Comparison of ENCODE assay signal across 18 cellular contexts in genomic region chr7:33055147-33055546, GRCh38. TPM values are rescaled to one million over a fixed set of nuclear protein-coding genes. Genes with fewer than 3 reads are reported as not detected.
DNase-seq lines count a peak whose midpoint lies in the region; ATAC-seq, FAIRE-seq and TF ChIP-seq lines count a peak whose summit lies in the region.
"Had no signal": no experiment of that assay in that cellular context is flagged by ENCODE, and none has a peak within 500 bp of the region (broad histone marks: within the 10 kb centered on the region; RNA-seq: fewer than 3 reads in every experiment).

No MANE protein-coding gene starts in this region.

- H3K4me3 ChIP-seq in osteoblast (ENCODE audit: insufficient read depth, low read length) (no peak overlapping the region), kidney (ENCODE audit: low read length in 2 of 2) (peak overlapping the region in 1 of 2 donors; percentile 20), Karpas-422 (ENCODE audit: low read length) (no peak overlapping the region)

- H3K4me1 ChIP-seq in osteoblast (ENCODE audit: insufficient read depth, low read length) (peaks cover 2% of the 10 kb centered on the region), kidney (ENCODE audit: control insufficient read depth in 1 of 2, insufficient read depth in 1 of 2, low read depth in 1 of 2, low read length in 2 of 2) (peaks cover 3 to 7% of the 10 kb centered on the region in 2 donors), Karpas-422 (ENCODE audit: low read length) (peaks cover 49% of the 10 kb centered on the region)

- no peaks in the 10 kb centered on the region for H3K9me2 ChIP-seq in Karpas-422 (replicated peaks; ENCODE audit: insufficient read depth, low read length)

- H3K27me3 ChIP-seq in osteoblast (ENCODE audit: insufficient read depth, low read length) (no peaks in the 10 kb centered on the region), Karpas-422 (ENCODE audit: low read length) (no peaks in the 10 kb centered on the region)

- H4K20me1 ChIP-seq in osteoblast (ENCODE audit: insufficient read depth, low read length) (peaks cover 3% of the 10 kb centered on the region), Karpas-422 (ENCODE audit: insufficient read depth, low read depth, low read length) (peaks cover 12% of the 10 kb centered on the region; the same call in 1 of the 2 replicates)

- FAIRE-seq in kidney (lab: Jason Lieb, UNC): no peak
- FAIRE-seq: HTR-8/SVneo had no signal

- peak overlapping the region; percentile 90 for H3K27ac Mint-ChIP-seq in activated naive CD4-positive, alpha-beta T cell treated with anti-CD3 and anti-CD28 coated beads, Interleukin-2, amount 50 U/mL, for 24 hours
- H3K27ac Mint-ChIP-seq in activated T-helper 17 cell treated with anti-CD3 and anti-CD28 coated beads, Interleukin-2, amount 50 U/mL, for 72 hours: peak overlapping the region; percentile 59
- H3K27ac Mint-ChIP-seq: stimulated activated memory B cell treated with anti-CD40 and anti-IgM and Interleukin-4, amounts not matched to agents 10 μg/mL and 1 μg/mL and 100 μg/mL, for 72 hours had no signal

- peaks cover 89% of the 10 kb centered on the region for H3K4me1 Mint-ChIP-seq in activated naive CD4-positive, alpha-beta T cell treated with anti-CD3 and anti-CD28 coated beads, Interleukin-2, amount 50 U/mL, for 24 hours
- peaks cover 25% of the 10 kb centered on the region for H3K4me1 Mint-ChIP-seq in activated T-helper 17 cell treated with anti-CD3 and anti-CD28 coated beads, Interleukin-2, amount 50 U/mL, for 72 hours

- no peak overlapping the region for H2AFZ ChIP-seq in osteoblast (ENCODE audit: low read length)
- H2AFZ ChIP-seq in Karpas-422 (ENCODE audit: low read length): no peak overlapping the region

- peaks cover 93% of the 10 kb centered on the region for H3K79me2 ChIP-seq in osteoblast (ENCODE audit: insufficient read depth, low read length)
- H3K79me2 ChIP-seq in Karpas-422 (ENCODE audit: low read length): peaks cover 94% of the 10 kb centered on the region

- peaks cover 4% of the 10 kb centered on the region for H3K36me3 Mint-ChIP-seq in activated naive CD4-positive, alpha-beta T cell treated with anti-CD3 and anti-CD28 coated beads, Interleukin-2, amount 50 U/mL, for 24 hours
- peaks cover 14% of the 10 kb centered on the region for H3K36me3 Mint-ChIP-seq in activated T-helper 17 cell treated with anti-CD3 and anti-CD28 coated beads, Interleukin-2, amount 50 U/mL, for 72 hours (ENCODE audit: low read depth)

- H3K9me3 ChIP-seq in osteoblast (ENCODE audit: low read depth, low read length) (no peaks in the 10 kb centered on the region), kidney (ENCODE audit: control insufficient read depth in 1 of 2, low read length in 2 of 2) (no peaks in the 10 kb centered on the region), Karpas-422 (ENCODE audit: low read length) (no peaks in the 10 kb centered on the region)

- no peak for DNase-seq in activated naive CD4-positive, alpha-beta T cell (lab: John Stamatoyannopoulos, UW)
- no peak for DNase-seq in left lobe of liver (ENCODE audit: low spot score)
- no peak for DNase-seq in osteoblast (ENCODE audit: insufficient read length, low spot score, missing footprints)
- DNase-seq in COR-L47 (lab: John Stamatoyannopoulos, UW): no peak
- no peak for DNase-seq in kidney
- no peak for DNase-seq in Karpas-422
- DNase-seq: activated CD8-positive, alpha-beta memory T cell treated with anti-CD3 and anti-CD28 coated beads, Interleukin-2, amount 10 ng/mL, durations not matched to agents 7 days and 5 days; activated effector memory CD4-positive, alpha-beta T cell treated with anti-CD3 and anti-CD28 coated beads, Interleukin-2, amount 50 U/mL, for 16 hours; effector memory CD4-positive, alpha-beta T cell; left cardiac atrium; NCI-H1105; NCI-H510A treated with DMSO at 0.1 percent for 48 hours; NK-92 treated with Interleukin-12 subunit alpha and Interleukin-12 subunit beta, amount 100 ng/mL, for 24 hours had no signal

- no peaks in the 10 kb centered on the region for H3K27me3 Mint-ChIP-seq in activated naive CD4-positive, alpha-beta T cell treated with anti-CD3 and anti-CD28 coated beads, Interleukin-2, amount 50 U/mL, for 24 hours
- H3K27me3 Mint-ChIP-seq in activated T-helper 17 cell treated with anti-CD3 and anti-CD28 coated beads, Interleukin-2, amount 50 U/mL, for 72 hours: no peaks in the 10 kb centered on the region
- H3K27me3 Mint-ChIP-seq: activated CD8-positive, alpha-beta memory T cell treated with anti-CD3 and anti-CD28 coated beads, Interleukin-2, amount 10 ng/mL, durations not matched to agents 7 days and 5 days; stimulated activated memory B cell treated with anti-CD40 and anti-IgM and Interleukin-4, amounts not matched to agents 10 μg/mL and 1 μg/mL and 100 μg/mL, for 72 hours had no signal

- no peak for TF ChIP-seq CTCF in osteoblast (IDR thresholded peaks at IDR 0.05; ENCODE audit: extremely low read depth, low read depth, low read length)
- TF ChIP-seq CTCF in kidney (IDR thresholded peaks at IDR 0.05; ENCODE audit: borderline replicate concordance, extremely low read depth, insufficient read depth): no peak

- no peak overlapping the region for H3K4me3 Mint-ChIP-seq in activated naive CD4-positive, alpha-beta T cell treated with anti-CD3 and anti-CD28 coated beads, Interleukin-2, amount 50 U/mL, for 24 hours
- peak overlapping the region; percentile 41 for H3K4me3 Mint-ChIP-seq in activated T-helper 17 cell treated with anti-CD3 and anti-CD28 coated beads, Interleukin-2, amount 50 U/mL, for 72 hours
- H3K4me3 Mint-ChIP-seq: activated CD8-positive, alpha-beta memory T cell treated with anti-CD3 and anti-CD28 coated beads, Interleukin-2, amount 10 ng/mL, durations not matched to agents 7 days and 5 days; stimulated activated memory B cell treated with anti-CD40 and anti-IgM and Interleukin-4, amounts not matched to agents 10 μg/mL and 1 μg/mL and 100 μg/mL, for 72 hours had no signal

- intact Hi-C loops in kidney (cut with DNase I): no loop called here

- no peaks in the 10 kb centered on the region for H3K9me3 Mint-ChIP-seq in activated naive CD4-positive, alpha-beta T cell treated with anti-CD3 and anti-CD28 coated beads, Interleukin-2, amount 50 U/mL, for 24 hours
- H3K9me3 Mint-ChIP-seq in activated T-helper 17 cell treated with anti-CD3 and anti-CD28 coated beads, Interleukin-2, amount 50 U/mL, for 72 hours: no peaks in the 10 kb centered on the region
- H3K9me3 Mint-ChIP-seq: stimulated activated memory B cell treated with anti-CD40 and anti-IgM and Interleukin-4, amounts not matched to agents 10 μg/mL and 1 μg/mL and 100 μg/mL, for 72 hours had no signal

- H3K4me2 ChIP-seq in osteoblast (ENCODE audit: insufficient read depth, low read length): no peak overlapping the region
- no peak overlapping the region for H3K4me2 ChIP-seq in Karpas-422 (ENCODE audit: low read depth, low read length, poor library complexity, severe bottlenecking)

- no peak for ATAC-seq in activated T-helper 17 cell treated with anti-CD3 and anti-CD28 coated beads, Interleukin-2, amount 50 U/mL, for 72 hours (replicated peaks)
- peak; percentile 53 for ATAC-seq in left lobe of liver
- ATAC-seq: left cardiac atrium; Panc1; stimulated activated memory B cell treated with anti-CD40 and anti-IgM and Interleukin-4, amounts not matched to agents 10 μg/mL and 1 μg/mL and 100 μg/mL, for 72 hours had no signal

- H3K9ac ChIP-seq in kidney (ENCODE audit: low read length in 2 of 2): no peak overlapping the region
- no peak overlapping the region for H3K9ac ChIP-seq in Karpas-422 (ENCODE audit: low read length)

- H3K36me3 ChIP-seq in osteoblast (ENCODE audit: insufficient read depth, low read length): no peaks in the 10 kb centered on the region
- no peaks in the 10 kb centered on the region for H3K36me3 ChIP-seq in kidney (ENCODE audit: control insufficient read depth in 1 of 2, insufficient read depth in 2 of 2, low read length in 2 of 2)
- H3K36me3 ChIP-seq in Karpas-422 (ENCODE audit: insufficient read depth, low read length): peaks cover 9% of the 10 kb centered on the region; the same call in 1 of the 2 replicates

- H3K27ac ChIP-seq in osteoblast (ENCODE audit: low read depth, low read length) (no peak overlapping the region), kidney (ENCODE audit: low read depth in 2 of 2, low read length in 2 of 2) (peak overlapping the region in 1 of 2 donors; percentile 63), Karpas-422 (ENCODE audit: low read length) (no peak overlapping the region)

RNA-seq across cellular contexts. Expression of gene NT5C3A, which starts 7.4 kb away (rescaled TPM):
- 10 to 100 TPM; 35.0 to 35.7 TPM for total RNA-seq in activated T-helper 17 cell treated with anti-CD3 and anti-CD28 coated beads, Interleukin-2, amount 50 U/mL, for 72 hours
- total RNA-seq in left lobe of liver: 7.3 TPM
- 24.2 and 25.0 TPM in 2 replicates for total RNA-seq in osteoblast
- total RNA-seq in kidney: 29.0 TPM
- polyA plus RNA-seq in kidney (ENCODE audit: insufficient read depth, low read depth, low replicate concordance): 22.2 TPM
- total RNA-seq in Karpas-422 (2014; rRNA removed; shearing (Covaris generic); ENCODE audit: low replicate concordance): 27.1 and 48.7 TPM in 2 replicates

RNA-seq across cellular contexts. Expression of gene RP9, which starts 54.1 kb away (rescaled TPM):
- total RNA-seq in activated T-helper 17 cell treated with anti-CD3 and anti-CD28 coated beads, Interleukin-2, amount 50 U/mL, for 72 hours: 10 to 100 TPM in 1 of 2 donors, 1 to 10 TPM in 1; 5.2 to 11.2 TPM
- 4.6 TPM for total RNA-seq in left lobe of liver
- 6.5 and 10.3 TPM in 2 replicates for total RNA-seq in osteoblast
- 11.3 TPM for total RNA-seq in kidney
- polyA plus RNA-seq in kidney (ENCODE audit: insufficient read depth, low read depth, low replicate concordance): 26.1 TPM
- total RNA-seq in Karpas-422 (2014; rRNA removed; shearing (Covaris generic); ENCODE audit: low replicate concordance): 10.3 and 12.6 TPM in 2 replicates
